In genomic region chr19:42386974-42387707, GRCh38 we compare ENCODE assay signal across 1 cellular context.
TF ChIP-seq lines count a peak whose summit lies in the region.

No MANE protein-coding gene starts in this region.

TF ChIP-seq in K562, 482 proteins besides CTCF, POLR2A, EP300 and RAD21 (continued from another document):
- TF ChIP-seq GMEB1 (CRISPR knock-in tag; IDR thresholded peaks at IDR 0.05) (no peak), TOE1 (IDR thresholded peaks at IDR 0.05; ENCODE audit: borderline replicate concordance) (peak; percentile 70; the same call in 1 of the 2 replicates), TOE1 (CRISPR knock-in tag; IDR thresholded peaks at IDR 0.05; ENCODE audit: borderline replicate concordance, low read depth) (no peak), ZEB2 (IDR thresholded peaks at IDR 0.05) (peak; percentile 62; the same call in 1 of the 2 replicates), KAT2B (IDR thresholded peaks at IDR 0.05; ENCODE audit: low read depth, low read length) (peak; percentile 33), RB1 (IDR thresholded peaks at IDR 0.05; ENCODE audit: low read depth) (peak; percentile 48; the same call in 1 of the 2 replicates), CCAR2 (IDR thresholded peaks at IDR 0.05; ENCODE audit: low read depth, low read length) (no peak), EZH2 (IDR thresholded peaks at IDR 0.05; ENCODE audit: borderline replicate concordance, low read depth, low read length) (no peak), DLX4 (CRISPR knock-in tag; IDR thresholded peaks at IDR 0.05) (no peak), ID3 (CRISPR knock-in tag; IDR thresholded peaks at IDR 0.05) (no peak), ID3 (tag; IDR thresholded peaks at IDR 0.05) (0 out of 2 replicates have a peak, but pooled peaks have one; percentile 25), ZNF644 (tag; IDR thresholded peaks at IDR 0.05; ENCODE audit: low read depth) (no peak), RBFOX2 (IDR thresholded peaks at IDR 0.05; ENCODE audit: low read depth, low read length) (peak; percentile 66), MXD1 (CRISPR knock-in tag; IDR thresholded peaks at IDR 0.05; ENCODE audit: borderline replicate concordance, poor library complexity, severe bottlenecking) (no peak), NRF1 (conservative IDR thresholded peaks at IDR 0.05 in 1 of 2, IDR thresholded peaks at IDR 0.05 in 1 of 2) (peak; percentile 83 to 85), CBX1 (IDR thresholded peaks at IDR 0.05; ENCODE audit: low read depth) (0 out of 2 replicates have a peak, but pooled peaks have one; percentile 30), HDAC8 (tag; IDR thresholded peaks at IDR 0.05) (no peak), ZBTB2 (IDR thresholded peaks at IDR 0.05) (0 out of 2 replicates have a peak, but pooled peaks have one; percentile 32), ZBTB7A (IDR thresholded peaks at IDR 0.05; ENCODE audit: borderline replicate concordance, control insufficient read depth, low read depth, low read length) (peak; percentile 68; the same call in 1 of the 2 replicates), ZNF740 (CRISPR knock-in tag; IDR thresholded peaks at IDR 0.05) (no peak), ZNF740 (tag; IDR thresholded peaks at IDR 0.05) (peak in 1 of 2 experiments; percentile 47; a peak in 2 of 4 replicates), ZNF436 (CRISPR knock-in tag; IDR thresholded peaks at IDR 0.05) (no peak), GABPA (tag; conservative IDR thresholded peaks at IDR 0.05; ENCODE audit: low read depth) (no peak), ZFX (CRISPR knock-in tag; IDR thresholded peaks at IDR 0.05) (0 out of 2 replicates have a peak, but pooled peaks have one; percentile 26), WHSC1 (IDR thresholded peaks at IDR 0.05; ENCODE audit: low read length) (no peak), MAZ (CRISPR knock-in tag; conservative IDR thresholded peaks at IDR 0.05 in 1 of 2, IDR thresholded peaks at IDR 0.05 in 1 of 2) (0 out of 4 replicates have a peak, but pooled peaks have one; percentile 30 to 64), TRIM24 (IDR thresholded peaks at IDR 0.05) (peak in 1 of 2 experiments; percentile 72; a peak in 1 of 4 replicates), TFAP4 (CRISPR knock-in tag; IDR thresholded peaks at IDR 0.05; ENCODE audit: borderline replicate concordance) (0 out of 2 replicates have a peak, but pooled peaks have one; percentile 16), CHD1 (IDR thresholded peaks at IDR 0.05; ENCODE audit: low read length) (no peak)
